Comparison of ENCODE assay signal across 7 cellular contexts in the genomic region with DNA sequence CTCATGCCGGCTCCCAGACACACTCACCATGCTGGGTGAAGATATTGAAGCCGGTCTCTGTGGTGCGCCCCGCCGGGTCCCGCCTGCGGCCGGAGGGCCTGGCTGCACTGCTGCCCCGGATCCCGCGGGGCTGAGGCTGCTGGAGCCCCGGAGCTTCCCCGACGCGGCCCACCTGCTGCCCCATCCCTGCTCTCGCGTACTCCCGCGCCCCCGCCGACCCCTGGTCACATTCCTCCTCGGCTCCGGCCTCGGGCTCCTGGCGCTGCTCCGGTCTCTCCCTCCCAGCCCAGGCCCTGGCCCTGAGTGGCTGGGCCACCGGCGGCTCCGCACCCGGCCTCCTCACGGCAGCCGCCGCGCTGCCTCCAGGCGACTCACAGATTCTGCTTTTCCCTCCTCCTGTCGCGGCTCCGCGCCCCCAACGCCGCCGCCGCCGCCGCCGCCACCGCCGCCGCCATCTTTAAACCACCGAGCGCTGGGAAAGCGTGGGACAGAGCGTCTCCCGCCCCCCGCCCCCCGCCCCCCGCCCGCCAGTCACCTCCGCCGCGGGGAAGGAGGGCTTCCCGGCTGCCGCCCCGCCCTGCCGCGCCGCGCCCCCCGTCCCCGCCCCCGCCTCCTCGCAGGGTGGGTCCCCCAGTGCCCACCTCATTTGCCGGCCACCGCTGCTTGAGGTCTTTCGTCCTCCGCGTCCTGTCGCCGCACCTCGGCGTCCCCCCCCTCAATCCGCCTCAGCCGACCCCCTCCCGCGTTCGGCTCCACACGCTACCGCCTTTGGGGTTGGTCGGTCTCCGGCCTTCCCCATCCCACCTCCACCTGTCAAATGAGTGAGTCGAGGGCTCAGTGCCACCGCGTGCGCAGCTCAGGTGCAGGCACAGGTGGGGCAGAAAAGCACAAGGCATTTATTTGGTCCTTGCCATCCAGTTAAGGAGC. TPM values are rescaled to one million over a fixed set of nuclear protein-coding genes. Genes with fewer than 3 reads are reported as not detected.
A peak's percentile ranks its signal among the peaks of the same experiment; 100 is the strongest.
DNase-seq lines count a peak whose midpoint lies in the region; ATAC-seq and TF ChIP-seq lines count a peak whose summit lies in the region.

A gene (minus strand): TSS at position 464 of the 927 bp plus-strand sequence. CDS start 280 bp downstream, at position 184.

- H3K9me3 Mint-ChIP-seq in activated CD4-positive, alpha-beta T cell treated with anti-CD3 and anti-CD28 coated beads for 36 hours (ENCODE audit: low read depth) = no peaks in the 10 kb centered on the region

- intact Hi-C loops in activated CD4-positive, alpha-beta T cell treated with anti-CD3 and anti-CD28 coated beads for 36 hours (cut with DNase I, micrococcal nuclease) = loop anchor here (1.0 to 5.0 kb wide), 9 partner anchors 64 to 203 kb away; a partner anchor contains a TSS

- peak within 1 kb of the TSS; percentile 88 for H3K27ac Mint-ChIP-seq in activated CD4-positive, alpha-beta T cell treated with anti-CD3 and anti-CD28 coated beads for 36 hours

- H3K4me1 Mint-ChIP-seq in activated CD4-positive, alpha-beta T cell treated with anti-CD3 and anti-CD28 coated beads for 36 hours = peaks cover 36% of the 10 kb centered on the region

- DNase-seq in GM13977 (ENCODE audit: low spot score) (peak; percentile 88), NCI-H2081 (lab: John Stamatoyannopoulos, UW) (peak; percentile 79 to 91)
- DNase-seq in activated CD4-positive, alpha-beta T cell treated with anti-CD3 and anti-CD28 coated beads for 36 hours = peak; percentile 71
- DNase-seq in stimulated activated CD4-positive, alpha-beta T cell treated with anti-CD3 and anti-CD28 coated beads, Interleukin-4, amount 100 ng/mL, for 48 hours (ENCODE audit: low read depth in 2 of 2) = peak; percentile 25 to 29

- WGBS in liver = 1% methylated on average over 94 of the region's 94 CpGs

- in situ Hi-C loops in GM13977 (cut with MboI; ENCODE audit: low pct_unique_long_range_greater_than_20kb, low sequenced_read_pairs, unreplicated experiment) = no loop called here

- TF ChIP-seq RAD21 in liver (IDR thresholded peaks at IDR 0.05) = no peak

- TF ChIP-seq CTCF in GM13977 (IDR thresholded peaks at IDR 0.05; ENCODE audit: extremely low read depth, insufficient read depth, missing control alignments) = no peak
- TF ChIP-seq CTCF in liver (IDR thresholded peaks at IDR 0.05; ENCODE audit: low read depth, low read length, missing input control) = no peak

- POLR2A ChIA-PET in activated CD4-positive, alpha-beta T cell treated with anti-CD3 and anti-CD28 coated beads for 36 hours (lab: Charles Lee) = no interaction called here

- CTCF ChIA-PET in activated CD4-positive, alpha-beta T cell treated with anti-CD3 and anti-CD28 coated beads for 36 hours (lab: Charles Lee) = interaction anchor here (1.4 kb wide), 1 partner anchor 64 kb away, joined by 3 read pairs; a partner anchor contains a TSS

- H3K27me3 ChIP-seq in liver (ENCODE audit: control insufficient read depth in 4 of 4, insufficient read depth in 4 of 4, low read length in 3 of 4) = no peaks in the 10 kb centered on the region

- ATAC-seq in HG02642 (IDR thresholded peaks at IDR 0.05; ENCODE audit: poor library complexity, unreplicated experiment) = peak; percentile 72
- peak; percentile 21 for ATAC-seq in activated CD4-positive, alpha-beta T cell treated with anti-CD3 and anti-CD28 coated beads for 36 hours

- H3K27me3 Mint-ChIP-seq in activated CD4-positive, alpha-beta T cell treated with anti-CD3 and anti-CD28 coated beads for 36 hours = no peaks in the 10 kb centered on the region

- H3K9ac ChIP-seq in liver (ENCODE audit: low read depth in 1 of 2, low read length in 2 of 2) = peak within 1 kb of the TSS; percentile 71 to 77

- peaks cover 0 to 23% (median 14%) of the 10 kb centered on the region in 4 donors for H3K4me1 ChIP-seq in liver (ENCODE audit: control insufficient read depth in 4 of 4, insufficient read depth in 4 of 4, low read length in 3 of 4)

- H3K4me3 Mint-ChIP-seq in activated CD4-positive, alpha-beta T cell treated with anti-CD3 and anti-CD28 coated beads for 36 hours = peak within 1 kb of the TSS; percentile 86

- H3K36me3 Mint-ChIP-seq in activated CD4-positive, alpha-beta T cell treated with anti-CD3 and anti-CD28 coated beads for 36 hours (ENCODE audit: low read depth) = peaks cover 8% of the 10 kb centered on the region

- H3K27ac ChIP-seq in cingulate gyrus (ENCODE audit: low read depth, low read length) (peak within 1 kb of the TSS; percentile 69), liver (ENCODE audit: low read depth in 1 of 2, low read length in 2 of 2) (peak within 1 kb of the TSS; percentile 86 to 95)

- no peaks in the 10 kb centered on the region for H3K9me3 ChIP-seq in liver (ENCODE audit: control insufficient read depth in 4 of 4, low read length in 3 of 4)

- peak within 1 kb of the TSS; percentile 79 to 94 (median 93) for H3K4me3 ChIP-seq in liver (ENCODE audit: low read depth in 1 of 3, low read length in 3 of 3)

- H3K36me3 ChIP-seq in liver (ENCODE audit: control insufficient read depth in 4 of 4, insufficient read depth in 3 of 4, low read depth in 1 of 4, low read length in 3 of 4) = no peaks in the 10 kb centered on the region

TF ChIP-seq in liver, 16 proteins besides CTCF, POLR2A, EP300 and RAD21:
- TF ChIP-seq, protein P1, sequence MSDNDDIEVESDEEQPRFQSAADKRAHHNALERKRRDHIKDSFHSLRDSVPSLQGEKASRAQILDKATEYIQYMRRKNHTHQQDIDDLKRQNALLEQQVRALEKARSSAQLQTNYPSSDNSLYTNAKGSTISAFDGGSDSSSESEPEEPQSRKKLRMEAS (IDR thresholded peaks at IDR 0.05) = no peak
- TF ChIP-seq YY1 (IDR thresholded peaks at IDR 0.05) = no peak

RNA-seq across cellular contexts. Expression of the gene that starts here (rescaled TPM):
- 1 to 10 TPM; 6.6 to 8.4 TPM for total RNA-seq in activated CD4-positive, alpha-beta T cell treated with anti-CD3 and anti-CD28 coated beads for 36 hours
- total RNA-seq in liver = 1 to 10 TPM; 4.9 to 7.8 TPM
- 1 to 10 TPM; 1.8 to 1.9 TPM for polyA plus RNA-seq in liver

Comparison
In these comparisons a context has a peak if more than half of its experiments do, and no peak if none do; other contexts are left out.
1. Peak in every context shown above with its lines: DNase-seq, ATAC-seq, H3K4me3 ChIP-seq and H3K27ac ChIP-seq.
2. DNase-seq: peak in every context shown above with its lines; median percentile 88 in GM13977; 85 in NCI-H2081; 71 in activated CD4-positive, alpha-beta T cell treated with anti-CD3 and anti-CD28 coated beads for 36 hours; 27 in stimulated activated CD4-positive, alpha-beta T cell treated with anti-CD3 and anti-CD28 coated beads, Interleukin-4, amount 100 ng/mL, for 48 hours.